Comparison of ENCODE assay signal across 9 cellular contexts in the genomic region with DNA sequence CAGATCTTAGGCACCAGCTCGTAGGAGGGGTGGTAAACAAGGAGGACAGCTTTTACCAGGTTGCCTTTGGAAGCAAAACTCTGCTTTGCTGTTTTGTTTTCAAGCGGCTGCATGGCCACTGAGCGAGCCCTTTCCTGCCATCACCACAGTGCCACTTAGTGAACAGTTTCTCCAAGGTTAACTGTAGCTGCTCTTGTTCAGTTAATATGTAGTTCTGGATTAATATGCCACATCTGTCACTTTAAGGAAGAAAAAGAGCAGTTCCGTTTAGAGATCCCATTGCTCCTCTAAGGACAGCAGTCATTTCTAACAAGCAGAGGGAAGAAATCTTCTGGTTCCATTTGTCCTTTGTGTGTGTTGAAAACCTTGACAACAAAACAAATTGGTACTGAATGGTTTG. TPM values are rescaled to one million over a fixed set of nuclear protein-coding genes. Genes with fewer than 3 reads are reported as not detected.
A peak's percentile ranks its signal among the peaks of the same experiment; 100 is the strongest.
DNase-seq lines count a peak whose midpoint lies in the region; ATAC-seq, FAIRE-seq and TF ChIP-seq lines count a peak whose summit lies in the region.
"Had no signal": no experiment of that assay in that cellular context is flagged by ENCODE, and none has a peak within 500 bp of the region (broad histone marks: within the 10 kb centered on the region; RNA-seq: fewer than 3 reads in every experiment).

No MANE protein-coding gene starts in this region.

- H3K9me3 Mint-ChIP-seq in neural crest cell (no peaks in the 10 kb centered on the region), T-cell (peaks cover 0 to 6% (median 4%) of the 10 kb centered on the region in 3 donors)

- DNase-seq in A549 (ENCODE audit: low read depth in 1 of 2, low spot score in 1 of 2) (no peak), esophagus squamous epithelium (lab: John Stamatoyannopoulos, UW) (no peak), neural crest cell (ENCODE audit: low read depth, low spot score) (no peak), GF-D8 (lab: John Stamatoyannopoulos, UW) (no peak), H54 (ENCODE audit: insufficient read length, low spot score) (no peak), GM19240 (ENCODE audit: insufficient read length, low spot score) (no peak), T-cell (no peak)
- DNase-seq: activated CD8-positive, alpha-beta memory T cell treated with anti-CD3 and anti-CD28 coated beads, Interleukin-2, amount 10 ng/mL, durations not matched to agents 7 days and 5 days had no signal

- H3K27ac ChIP-seq in A549 (peak overlapping the region; percentile 42 to 67; a peak in 5 of 6 replicates), OCI-LY3 (ENCODE audit: low read length) (peak overlapping the region; percentile 3; the same call in 1 of the 2 replicates), esophagus squamous epithelium (peak overlapping the region in 3 of 4 donors; percentile 75 to 82 (median 76))

- peaks cover 7% of the 10 kb centered on the region for H3K36me3 Mint-ChIP-seq in neural crest cell (ENCODE audit: low read depth)
- peaks cover 9% of the 10 kb centered on the region for H3K36me3 Mint-ChIP-seq in T-cell

- H3K9ac ChIP-seq in OCI-LY3 (ENCODE audit: low read length), result peak overlapping the region; percentile 6; the same call in 1 of the 2 replicates

- H3K9me3 ChIP-seq in A549 (0 out of 3 replicates have a peak, but pooled peaks cover 8% of the 10 kb centered on the region), OCI-LY3 (ENCODE audit: insufficient read depth, low read length) (0 out of 2 replicates have a peak, but pooled peaks cover 7% of the 10 kb centered on the region), esophagus squamous epithelium (peaks cover 0 to 4% (median 0%) of the 10 kb centered on the region in 3 donors)

- peaks cover 24% of the 10 kb centered on the region for H3K4me1 ChIP-seq in A549
- H3K4me1 ChIP-seq in OCI-LY3 (ENCODE audit: low read length), result peaks cover 17% of the 10 kb centered on the region
- peaks cover 10 to 32% (median 17%) of the 10 kb centered on the region in 3 donors for H3K4me1 ChIP-seq in esophagus squamous epithelium

- H3K4me3 ChIP-seq in A549 (no peak overlapping the region), OCI-LY3 (ENCODE audit: low read length) (no peak overlapping the region), esophagus squamous epithelium (peak overlapping the region in 1 of 4 donors; percentile 32)

- no peak for TF ChIP-seq EP300 in A549 (IDR thresholded peaks at IDR 0.05)

- TF ChIP-seq RAD21 in A549 (conservative IDR thresholded peaks at IDR 0.05 in 1 of 2, IDR thresholded peaks at IDR 0.05 in 1 of 2), result no peak

- H3K4me2 ChIP-seq in A549, result peak overlapping the region; percentile 66
- H3K4me2 ChIP-seq in OCI-LY3 (ENCODE audit: low read length), result peak overlapping the region; percentile 38

- FAIRE-seq in A549 (lab: Jason Lieb, UNC), result no peak
- no peak for FAIRE-seq in H54 (lab: Jason Lieb, UNC)

- H3K4me1 Mint-ChIP-seq in neural crest cell, result peaks cover 47% of the 10 kb centered on the region
- peaks cover 0 to 9% (median 6%) of the 10 kb centered on the region in 3 donors for H3K4me1 Mint-ChIP-seq in T-cell
- H3K4me1 Mint-ChIP-seq: activated CD8-positive, alpha-beta memory T cell treated with anti-CD3 and anti-CD28 coated beads, Interleukin-2, amount 10 ng/mL, durations not matched to agents 7 days and 5 days had no signal

- POLR2A ChIA-PET in A549 (lab: Yijun Ruan, JAX) (interaction anchor here (0.6 to 1.1 kb wide), 2 partner anchors 10 to 18 kb away, joined by 3 to 4 read pairs; partner anchors contain the start of gene ABL1), T-cell (lab: Charles Lee) (no interaction called here)

- H3K27me3 Mint-ChIP-seq in neural crest cell (ENCODE audit: low read depth) (no peaks in the 10 kb centered on the region), T-cell (no peaks in the 10 kb centered on the region)
- H3K27me3 Mint-ChIP-seq: activated CD8-positive, alpha-beta memory T cell treated with anti-CD3 and anti-CD28 coated beads, Interleukin-2, amount 10 ng/mL, durations not matched to agents 7 days and 5 days had no signal

- 53% methylated on average over 4 of the region's 4 CpGs for WGBS in A549 (ENCODE audit: missing lambda C conversion rate)
- 42% methylated on average over 4 of the region's 4 CpGs for WGBS in esophagus squamous epithelium, 2 donors

- TF ChIP-seq POLR2A in A549 (IDR thresholded peaks at IDR 0.05; ENCODE audit: low read length) (no peak), esophagus squamous epithelium (IDR thresholded peaks at IDR 0.05) (no peak), H54 (IDR thresholded peaks at IDR 0.05; ENCODE audit: low read depth, low read length) (no peak)

- CTCF ChIA-PET in A549 (lab: Yijun Ruan, JAX), result interaction anchor here (1.0 to 2.3 kb wide), 9 partner anchors 9 to 124 kb away, joined by 3 to 7 read pairs (median 4); no protein-coding TSS in a partner anchor
- CTCF ChIA-PET in T-cell (lab: Charles Lee), result no interaction called here

- no peak overlapping the region for H3K4me3 Mint-ChIP-seq in neural crest cell
- H3K4me3 Mint-ChIP-seq in T-cell, result no peak overlapping the region
- H3K4me3 Mint-ChIP-seq: activated CD8-positive, alpha-beta memory T cell treated with anti-CD3 and anti-CD28 coated beads, Interleukin-2, amount 10 ng/mL, durations not matched to agents 7 days and 5 days had no signal

- H3K27me3 ChIP-seq in OCI-LY3 (ENCODE audit: low read depth, low read length) (no peaks in the 10 kb centered on the region), esophagus squamous epithelium (no peaks in the 10 kb centered on the region)

- H3K36me3 ChIP-seq in OCI-LY3 (replicated peaks; ENCODE audit: low read depth, low read length) (peaks cover 7% of the 10 kb centered on the region), esophagus squamous epithelium (no peaks in the 10 kb centered on the region)

- H4K20me1 ChIP-seq in OCI-LY3 (ENCODE audit: insufficient read depth, low read length), result no peaks in the 10 kb centered on the region

- H3K79me2 ChIP-seq in OCI-LY3 (ENCODE audit: low read length), result no peaks in the 10 kb centered on the region

- intact Hi-C loops in esophagus squamous epithelium (cut with DNase I), result no loop called here

- ATAC-seq in A549, result peak; percentile 64 to 67; a peak in 5 of 6 replicates
- ATAC-seq in T-cell (replicated peaks in 1 of 4), result no peak
- ATAC-seq: activated CD8-positive, alpha-beta memory T cell treated with anti-CD3 and anti-CD28 coated beads, Interleukin-2, amount 10 ng/mL, durations not matched to agents 7 days and 5 days had no signal

- TF ChIP-seq CTCF in A549 (IDR thresholded peaks at IDR 0.05), result no peak
- TF ChIP-seq CTCF in OCI-LY3 (IDR thresholded peaks at IDR 0.05; ENCODE audit: low read depth, low read length), result no peak
- TF ChIP-seq CTCF in esophagus squamous epithelium (IDR thresholded peaks at IDR 0.05), result no peak
- no peak for TF ChIP-seq CTCF in neural crest cell (conservative IDR thresholded peaks at IDR 0.05)

- H3K27ac Mint-ChIP-seq in neural crest cell (ENCODE audit: unreplicated experiment) (peak overlapping the region; percentile 80), T-cell (no peak overlapping the region)
- H3K27ac Mint-ChIP-seq: activated CD8-positive, alpha-beta memory T cell treated with anti-CD3 and anti-CD28 coated beads, Interleukin-2, amount 10 ng/mL, durations not matched to agents 7 days and 5 days had no signal

- peak overlapping the region; percentile 20; the same call in 1 of the 2 replicates for H2AFZ ChIP-seq in OCI-LY3 (ENCODE audit: low read depth, low read length)

TF ChIP-seq in A549, 52 proteins besides CTCF, POLR2A, EP300 and RAD21 (continues in another document):
- TF ChIP-seq ESRRA (IDR thresholded peaks at IDR 0.05; ENCODE audit: borderline replicate concordance, low read length) (no peak), HEYL (CRISPR knock-in tag; IDR thresholded peaks at IDR 0.05) (no peak), ZC3H11A (IDR thresholded peaks at IDR 0.05) (no peak), PHF8 (IDR thresholded peaks at IDR 0.05; ENCODE audit: borderline replicate concordance, low read depth) (no peak), EHMT2 (IDR thresholded peaks at IDR 0.05; ENCODE audit: low read depth) (no peak), RCOR1 (IDR thresholded peaks at IDR 0.05; ENCODE audit: low read depth, low read length) (no peak), RARB (CRISPR knock-in tag; IDR thresholded peaks at IDR 0.05) (no peak), HOXB5 (CRISPR knock-in tag; IDR thresholded peaks at IDR 0.05) (no peak), EHF (CRISPR knock-in tag; IDR thresholded peaks at IDR 0.05) (no peak), FOXS1 (CRISPR knock-in tag; IDR thresholded peaks at IDR 0.05) (no peak), POLR2AphosphoS2 (conservative IDR thresholded peaks at IDR 0.05; ENCODE audit: low read length) (no peak), FOSL2 (IDR thresholded peaks at IDR 0.05) (no peak), FOSL2 (CRISPR knock-in tag; IDR thresholded peaks at IDR 0.05) (no peak), CEBPB (IDR thresholded peaks at IDR 0.05) (no peak)

RNA-seq across cellular contexts. Expression of gene ABL1, which starts 10.4 kb away (rescaled TPM):
- 26.5 and 37.5 TPM in 2 replicates for polyA plus RNA-seq in A549 (2011; rRNA removed)
- 16.5 and 23.9 TPM in 2 replicates for polyA plus RNA-seq in A549 (2012; cell fraction: cytosol; rRNA removed)
- polyA plus RNA-seq in A549 (2012; cell fraction: nucleus; rRNA removed), result 30.8 and 36.5 TPM in 2 replicates
- polyA plus RNA-seq in A549 (2017; fragmentation: RNase III; extraction: RNeasy Plus Mini Kit Qiagen cat#74134 plus additional on column Dnase treatment), result 30.0 to 32.6 TPM (median 32.4 TPM) in 3 replicates
- polyA minus RNA-seq in A549 (2011; rRNA and poly(A)+ RNA removed), result 54.3 and 56.9 TPM in 2 replicates
- 10 to 100 TPM; 22.1 to 51.7 (median 27.1) TPM for total RNA-seq in esophagus squamous epithelium
- total RNA-seq in neural crest cell, result 88.9 and 91.0 TPM in 2 replicates
- 10 to 100 TPM; 33.3 to 40.0 (median 37.7) TPM for total RNA-seq in T-cell

Comparison
In these comparisons a context has a peak if more than half of its experiments do, and no peak if none do; other contexts are left out.
1. ATAC-seq: peak in A549 (2 of 2); none in T-cell (0 of 4).
2. H3K27ac ChIP-seq: peak in every context shown above with its lines; median percentile 76 in esophagus squamous epithelium; 54 in A549; 3 in OCI-LY3.